Comparison of ENCODE assay signal across 19 cellular contexts in the genomic region with DNA sequence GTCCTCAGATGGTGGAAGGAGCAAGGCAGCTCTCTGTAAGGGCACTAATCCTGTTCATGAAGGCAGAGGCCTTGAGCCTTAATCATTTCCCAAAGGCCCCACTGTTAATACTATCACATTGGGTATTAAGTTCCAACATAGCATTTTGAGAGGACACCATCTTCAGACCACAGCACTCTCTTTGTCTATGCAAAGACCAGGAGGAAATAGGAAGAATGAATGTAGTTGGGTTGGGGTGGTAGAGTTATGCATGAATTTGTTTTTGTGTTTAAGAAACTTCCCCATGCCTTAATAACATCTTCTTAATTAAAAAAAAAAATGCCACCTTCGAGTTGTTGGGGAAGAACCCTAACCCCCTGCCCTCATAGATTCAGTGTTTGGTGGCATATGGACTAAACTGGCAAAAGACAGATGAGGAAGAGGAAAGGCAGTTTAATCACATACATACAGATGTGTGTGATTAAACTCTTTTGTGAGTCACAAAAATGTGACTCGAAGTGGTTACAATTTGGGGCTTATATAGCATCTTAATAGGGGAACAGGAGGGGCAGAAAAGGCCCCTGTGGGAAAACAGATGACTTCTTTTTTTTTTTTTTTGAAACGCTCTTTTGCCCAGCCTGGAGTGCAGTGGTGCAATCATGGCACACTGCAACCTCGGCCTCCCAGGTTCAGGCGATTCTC. TPM values are rescaled to one million over a fixed set of nuclear protein-coding genes. Genes with fewer than 3 reads are reported as not detected.
DNase-seq lines count a peak whose midpoint lies in the region; ATAC-seq, FAIRE-seq and TF ChIP-seq lines count a peak whose summit lies in the region.
"Had no signal": no experiment of that assay in that cellular context is flagged by ENCODE, and none has a peak within 500 bp of the region (broad histone marks: within the 10 kb centered on the region; RNA-seq: fewer than 3 reads in every experiment).

No MANE protein-coding gene starts in this region.

- H4K20me1 ChIP-seq in BLaER1, result no peaks in the 10 kb centered on the region

- peaks cover 60% of the 10 kb centered on the region for H3K4me1 ChIP-seq in BLaER1

- TF ChIP-seq CTCF in progenitor cell of endocrine pancreas (IDR thresholded peaks at IDR 0.05; ENCODE audit: unreplicated experiment), result no peak

- 0 out of 2 replicates have a peak overlapping the region, but pooled peaks have one; percentile 26 for H3K4me2 ChIP-seq in BLaER1

- ATAC-seq in HG03095 (IDR thresholded peaks at IDR 0.05; ENCODE audit: unreplicated experiment) (no peak), GM18498 (IDR thresholded peaks at IDR 0.05; ENCODE audit: unreplicated experiment) (no peak)
- ATAC-seq: esophagus mucosa had no signal

- H3K27ac ChIP-seq in BLaER1, result no peak overlapping the region
- H3K27ac ChIP-seq: tibial nerve had no signal

- H3K4me3 ChIP-seq in BLaER1, result no peak overlapping the region
- H3K4me3 ChIP-seq: tibial nerve had no signal

- no peak for FAIRE-seq in GM12891 (lab: Jason Lieb, UNC)

- H3K9me3 ChIP-seq in BLaER1, result no peaks in the 10 kb centered on the region
- H3K9me3 ChIP-seq: tibial nerve had no signal

- no peaks in the 10 kb centered on the region for H3K27me3 ChIP-seq in BLaER1
- H3K27me3 ChIP-seq: tibial nerve had no signal

- in situ Hi-C loops in SK-MEL-5 (cut with HindIII; ENCODE audit: low pct_unique_long_range_greater_than_20kb, low sequenced_read_pairs), result no loop called here

- no peak for TF ChIP-seq POLR2A in GM12891 (IDR thresholded peaks at IDR 0.05; ENCODE audit: low read depth, low read length)

- H3K9ac ChIP-seq in BLaER1, result no peak overlapping the region

- DNase-seq in HCEC 1CT (peak; percentile 76), SK-MEL-5 (ENCODE audit: low read depth, low spot score) (peak; percentile 52), foreskin melanocyte (peak; percentile 82), progenitor cell of endocrine pancreas (ENCODE audit: low spot score, unreplicated experiment) (no peak), GM12891 (ENCODE audit: insufficient read length, low spot score) (no peak)
- DNase-seq: activated CD4-positive, alpha-beta memory T cell treated with anti-CD3 and anti-CD28 coated beads, Interleukin-2, amount 10 ng/mL, durations not matched to agents 7 days and 5 days; GOT3; KG1; NCI-H1930; NCI-H524 treated with DMSO at 0.1 percent for 48 hours; Right ventricle myocardium superior; T-helper 9 cell had no signal

- H3K9me3 Mint-ChIP-seq in progenitor cell of endocrine pancreas (ENCODE audit: low read depth), result no peaks in the 10 kb centered on the region
- H3K9me3 Mint-ChIP-seq: activated CD4-positive, alpha-beta memory T cell treated with anti-CD3 and anti-CD28 coated beads, Interleukin-2, amount 10 ng/mL, durations not matched to agents 7 days and 5 days; nephron had no signal

- H3K4me1 Mint-ChIP-seq in progenitor cell of endocrine pancreas (ENCODE audit: low read depth), result peaks cover 12% of the 10 kb centered on the region
- H3K4me1 Mint-ChIP-seq: nephron had no signal

- peaks cover 70% of the 10 kb centered on the region for H3K36me3 ChIP-seq in BLaER1

- H3K27me3 Mint-ChIP-seq in progenitor cell of endocrine pancreas, result no peaks in the 10 kb centered on the region
- H3K27me3 Mint-ChIP-seq: activated CD4-positive, alpha-beta memory T cell treated with anti-CD3 and anti-CD28 coated beads, Interleukin-2, amount 10 ng/mL, durations not matched to agents 7 days and 5 days had no signal

- H3K27ac Mint-ChIP-seq in progenitor cell of endocrine pancreas, result no peak overlapping the region
- H3K27ac Mint-ChIP-seq: activated CD4-positive, alpha-beta memory T cell treated with anti-CD3 and anti-CD28 coated beads, Interleukin-2, amount 10 ng/mL, durations not matched to agents 7 days and 5 days; nephron had no signal

- H3K36me3 Mint-ChIP-seq in progenitor cell of endocrine pancreas (ENCODE audit: insufficient read depth), result peaks cover 25% of the 10 kb centered on the region

- no peak overlapping the region for H3K4me3 Mint-ChIP-seq in progenitor cell of endocrine pancreas (ENCODE audit: low read depth)
- H3K4me3 Mint-ChIP-seq: activated CD4-positive, alpha-beta memory T cell treated with anti-CD3 and anti-CD28 coated beads, Interleukin-2, amount 10 ng/mL, durations not matched to agents 7 days and 5 days; nephron had no signal

TF ChIP-seq in GM12891, 5 proteins besides CTCF, POLR2A, EP300 and RAD21:
- TF ChIP-seq POU2F2 (IDR thresholded peaks at IDR 0.05; ENCODE audit: low read depth, low read length), result no peak
- TF ChIP-seq POLR2AphosphoS5 (IDR thresholded peaks at IDR 0.05; ENCODE audit: low read depth, low read length), result no peak
- no peak for TF ChIP-seq SPI1 (IDR thresholded peaks at IDR 0.05; ENCODE audit: low read depth, low read length)
- TF ChIP-seq TAF1 (IDR thresholded peaks at IDR 0.05; ENCODE audit: low read depth, low read length), result no peak
- TF ChIP-seq PAX5 (IDR thresholded peaks at IDR 0.05; ENCODE audit: insufficient read depth, low read length, severe bottlenecking), result no peak

RNA-seq across cellular contexts. Expression of a gene that starts 35.0 kb away (rescaled TPM):
- total RNA-seq in SK-MEL-5 (2014; rRNA removed; shearing (Covaris generic)), result 0.11 TPM in 1 of 2 replicates, not detected in the other
- not detected in 2 replicates for polyA plus RNA-seq in SK-MEL-5 (2015; cell fraction: cytosol; rRNA removed)
- polyA plus RNA-seq in SK-MEL-5 (2015; cell fraction: nucleus; rRNA removed), result 1.6 TPM in 1 of 2 replicates, not detected in the other
- not detected in 2 replicates for total RNA-seq in progenitor cell of endocrine pancreas
- polyA plus RNA-seq in GM12891 (2012; ENCODE audit: low read depth, missing spikeins), result 0.80 TPM
- total RNA-seq: activated CD4-positive, alpha-beta memory T cell treated with anti-CD3 and anti-CD28 coated beads, Interleukin-2, amount 10 ng/mL, durations not matched to agents 7 days and 5 days; G401; Right ventricle myocardium superior; tibial nerve had no signal

RNA-seq across cellular contexts. Expression of a gene that starts 59.0 kb away (rescaled TPM):
- 61.4 and 63.6 TPM in 2 replicates for total RNA-seq in SK-MEL-5 (2014; rRNA removed; shearing (Covaris generic))
- 33.2 and 36.8 TPM in 2 replicates for polyA plus RNA-seq in SK-MEL-5 (2015; cell fraction: cytosol; rRNA removed)
- polyA plus RNA-seq in SK-MEL-5 (2015; cell fraction: nucleus; rRNA removed), result 26.9 and 27.0 TPM in 2 replicates
- total RNA-seq in progenitor cell of endocrine pancreas, result 66.9 and 67.7 TPM in 2 replicates
- polyA plus RNA-seq in GM12891 (2012; ENCODE audit: low read depth, missing spikeins), result 66.1 TPM

Comparison
In these comparisons a context has a peak if more than half of its experiments do, and no peak if none do; other contexts are left out.
1. DNase-seq: peak in HCEC 1CT (single experiment), SK-MEL-5 (single experiment) and foreskin melanocyte (single experiment); none in progenitor cell of endocrine pancreas (single experiment) and GM12891 (single experiment).